In the genomic region with DNA sequence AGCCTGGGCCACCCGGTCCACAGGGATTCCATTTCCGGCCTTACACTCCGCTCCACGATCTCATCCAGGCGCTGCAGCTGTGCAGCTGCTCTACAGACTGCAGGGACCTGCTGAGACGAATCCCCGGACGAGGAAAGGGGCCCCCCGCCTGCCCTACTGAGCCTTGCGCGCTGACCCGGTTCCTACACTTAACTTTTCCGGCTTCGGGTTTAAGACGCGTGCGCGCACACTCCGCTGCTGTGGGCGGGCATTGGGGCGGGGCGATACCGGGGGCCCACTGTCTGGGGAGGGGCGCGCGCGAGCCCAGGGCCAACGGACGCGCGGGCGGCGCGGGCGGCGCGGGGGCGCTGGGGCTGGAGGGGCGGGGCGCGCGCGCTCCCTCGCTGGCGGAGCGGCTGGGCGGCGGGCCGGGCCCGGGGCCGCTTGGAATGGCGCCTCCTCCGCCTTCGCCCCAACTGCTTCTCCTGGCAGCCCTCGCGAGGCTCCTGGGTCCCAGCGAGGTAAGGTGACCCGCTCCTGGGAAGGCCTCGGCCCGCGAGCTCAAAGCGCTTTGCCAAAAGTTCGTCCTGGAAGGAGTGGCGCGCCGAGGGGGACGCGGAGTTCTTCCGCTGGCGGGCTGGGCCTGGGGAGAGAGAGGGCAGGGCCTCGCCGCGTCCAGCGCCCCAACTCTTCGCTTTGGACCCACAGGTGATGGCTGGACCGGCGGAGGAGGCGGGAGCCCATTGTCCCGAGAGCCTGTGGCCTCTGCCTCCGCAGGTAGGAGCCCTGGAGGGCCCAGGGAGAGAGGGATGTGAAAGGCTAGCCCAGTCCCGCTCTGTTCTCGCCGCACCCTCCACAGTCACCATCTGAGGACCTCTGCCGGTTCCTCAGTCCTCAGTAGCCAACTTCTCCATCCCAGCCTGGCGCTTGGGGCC, we compare ENCODE assay signal across 8 cellular contexts. TPM values are rescaled to one million over a fixed set of nuclear protein-coding genes. Genes with fewer than 3 reads are reported as not detected.
DNase-seq lines count a peak whose midpoint lies in the region; ATAC-seq, FAIRE-seq and TF ChIP-seq lines count a peak whose summit lies in the region.

A gene with protein sequence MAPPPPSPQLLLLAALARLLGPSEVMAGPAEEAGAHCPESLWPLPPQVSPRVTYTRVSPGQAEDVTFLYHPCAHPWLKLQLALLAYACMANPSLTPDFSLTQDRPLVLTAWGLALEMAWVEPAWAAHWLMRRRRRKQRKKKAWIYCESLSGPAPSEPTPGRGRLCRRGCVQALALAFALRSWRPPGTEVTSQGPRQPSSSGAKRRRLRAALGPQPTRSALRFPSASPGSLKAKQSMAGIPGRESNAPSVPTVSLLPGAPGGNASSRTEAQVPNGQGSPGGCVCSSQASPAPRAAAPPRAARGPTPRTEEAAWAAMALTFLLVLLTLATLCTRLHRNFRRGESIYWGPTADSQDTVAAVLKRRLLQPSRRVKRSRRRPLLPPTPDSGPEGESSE (plus strand): TSS at position 371 of the 914 bp plus-strand sequence. CDS start 58 bp downstream, at position 429.

- H4K91ac ChIP-seq in H1 (replicated peaks; ENCODE audit: insufficient read length, low read length): peak within 1 kb of the TSS; percentile 34

- peak within 1 kb of the TSS; percentile 90 for H3K18ac ChIP-seq in H1 (ENCODE audit: extremely low read depth, low read length)

- no peak for TF ChIP-seq RAD21 in H1 (IDR thresholded peaks at IDR 0.05 in 1 of 2, conservative IDR thresholded peaks at IDR 0.05 in 1 of 2; ENCODE audit: low read depth in 2 of 2, low read length in 2 of 2)

- no peaks in the 10 kb centered on the region for H3K79me2 ChIP-seq in H1 (ENCODE audit: control insufficient read depth in 1 of 2, insufficient read depth in 2 of 2, low read length in 2 of 2)

- TF ChIP-seq CTCF in H1 (IDR thresholded peaks at IDR 0.05; ENCODE audit: control extremely low read depth in 1 of 3, insufficient read depth in 1 of 3, low read depth in 1 of 3, low read length in 3 of 3): no peak

- H3K36me3 ChIP-seq in NT2/D1 (ENCODE audit: insufficient read depth, insufficient read length, low read length) (peaks cover 16% of the 10 kb centered on the region), H1 (ENCODE audit: control insufficient read depth in 2 of 4, insufficient read depth in 4 of 4, low read length in 3 of 4) (no peaks in the 10 kb centered on the region)

- FAIRE-seq in H1 (lab: Jason Lieb, UNC): no peak

- H2BK5ac ChIP-seq in H1 (ENCODE audit: low read depth, low read length): peak within 1 kb of the TSS; percentile 66; the same call in 1 of the 2 replicates

- H2BK20ac ChIP-seq in H1 (ENCODE audit: low read length): no peak within 1 kb of the TSS; the same call in 1 of the 2 replicates

- H2AFZ ChIP-seq in H1 (ENCODE audit: low read length): peak within 1 kb of the TSS; percentile 96

- peak within 1 kb of the TSS; percentile 79 for H4K5ac ChIP-seq in H1 (ENCODE audit: insufficient read length, low read depth, low read length)

- TF ChIP-seq EP300 in H1 (IDR thresholded peaks at IDR 0.05; ENCODE audit: borderline replicate concordance in 1 of 2, low read depth in 2 of 2, low read length in 2 of 2): no peak

- no peak within 1 kb of the TSS; the same call in 1 of the 2 replicates for H2AK5ac ChIP-seq in H1 (ENCODE audit: low read depth, low read length)

- H4K20me1 ChIP-seq in H1 (replicated peaks in 1 of 2; ENCODE audit: control insufficient read depth in 1 of 2, insufficient read depth in 2 of 2, low read length in 2 of 2): peaks cover 1 to 2% of the 10 kb centered on the region in 2 experiments

- H2BK120ac ChIP-seq in H1 (replicated peaks; ENCODE audit: low read depth, low read length): no peak within 1 kb of the TSS

- peak; percentile 87 for DNase-seq in AG08396 (ENCODE audit: low spot score)
- no peak for DNase-seq in NT2/D1 (ENCODE audit: low read depth, low spot score)
- DNase-seq in activated CD8-positive, alpha-beta memory T cell treated with anti-CD3 and anti-CD28 coated beads for 48 hours (ENCODE audit: low read depth in 2 of 3, low spot score in 2 of 3): peak in 2 of 3 experiments; percentile 73 to 78
- DNase-seq in H1 (ENCODE audit: low read depth in 1 of 2, low spot score in 2 of 2): peak in 1 of 2 experiments; percentile 87
- DNase-seq in mesenteric fat pad (ENCODE audit: low spot score): peak; percentile 95
- DNase-seq in stimulated activated CD8-positive, alpha-beta memory T cell treated with anti-CD3 and anti-CD28 coated beads, Interleukin-2, amount 100 ng/mL, for 1 hour (ENCODE audit: low read depth in 2 of 2): peak; percentile 83 to 85

- H3K56ac ChIP-seq in H1 (replicated peaks; ENCODE audit: insufficient read length, low read depth, low read length): peak within 1 kb of the TSS; percentile 9

- H2BK12ac ChIP-seq in H1 (ENCODE audit: low read depth, low read length): 0 out of 2 replicates have a peak within 1 kb of the TSS, but pooled peaks have one; percentile 9

- H4K8ac ChIP-seq in H1 (ENCODE audit: extremely low read depth, insufficient read depth, low read length): peak within 1 kb of the TSS; percentile 83

- H3K4me1 ChIP-seq in NT2/D1 (ENCODE audit: insufficient read depth, insufficient read length): no peaks in the 10 kb centered on the region
- H3K4me1 ChIP-seq in H1 (replicated peaks in 1 of 4; ENCODE audit: control insufficient read depth in 3 of 4, insufficient read depth in 4 of 4, low read length in 3 of 4): peaks cover 6 to 15% (median 11%) of the 10 kb centered on the region in 4 experiments; a peak in 6 of 7 replicates

- POLR2A ChIA-PET in H1 (lab: Charles Lee; ENCODE audit: partially characterized antibody): interaction anchor here (0.6 to 2.0 kb wide), 12 partner anchors 10 to 274 kb away, joined by 3 to 7 read pairs (median 4); partner anchors contain the start of genes ANKRD13B and NUFIP2

- no peak within 1 kb of the TSS for H3K23ac ChIP-seq in H1 (ENCODE audit: insufficient read length)

- peak within 1 kb of the TSS; percentile 84 to 93 for H3K4me2 ChIP-seq in H1 (ENCODE audit: insufficient read depth in 1 of 2, low read depth in 2 of 2, low read length in 2 of 2)

- WGBS in H1 (ENCODE audit: extremely low coverage in 1 of 2, insufficient coverage in 1 of 2, insufficient read length in 1 of 2, insufficient replicate concordance in 2 of 2, low coverage in 1 of 2, low lambda C conversion rate in 2 of 2, missing lambda C conversion rate in 1 of 2), 2 experiments: 2% methylated on average over 37 of the region's 85 CpGs; no CpG with 5 or more reads in 1 of the 2 experiments

- no peaks in the 10 kb centered on the region for H3K79me1 ChIP-seq in H1 (ENCODE audit: low read depth, low read length)

- CTCF ChIA-PET in H1 (lab: Charles Lee; ENCODE audit: partially characterized antibody): interaction anchor here (0.6 to 15.3 kb wide), 11 partner anchors 11 to 198 kb away, joined by 3 to 167 read pairs (median 4); partner anchors contain the start of genes ANKRD13B and CORO6

- H3K27me3 ChIP-seq in NT2/D1 (ENCODE audit: insufficient read depth, insufficient read length) (peaks cover 21% of the 10 kb centered on the region), H1 (replicated peaks in 1 of 4; ENCODE audit: control insufficient read depth in 3 of 4, extremely low read depth in 1 of 4, insufficient read depth in 3 of 4, low read length in 3 of 4) (peaks cover 11 to 48% (median 34%) of the 10 kb centered on the region in 4 experiments)

- TF ChIP-seq POLR2A in H1 (IDR thresholded peaks at IDR 0.05; ENCODE audit: control extremely low read depth in 1 of 2, low read depth in 2 of 2, low read length in 2 of 2): no peak

- no peaks in the 10 kb centered on the region for H3K9me3 ChIP-seq in NT2/D1 (ENCODE audit: insufficient read depth, low read length)
- H3K9me3 ChIP-seq in H1 (ENCODE audit: insufficient read depth in 2 of 2, low read depth in 1 of 2, low read length in 1 of 2): no peaks in the 10 kb centered on the region

- 0 out of 2 replicates have a peak within 1 kb of the TSS, but pooled peaks have one; percentile 81 for H2BK15ac ChIP-seq in H1 (ENCODE audit: low read length)

- peak within 1 kb of the TSS; percentile 89 for H3K9ac ChIP-seq in NT2/D1 (ENCODE audit: insufficient read length, low read depth)
- H3K9ac ChIP-seq in H1 (replicated peaks in 1 of 4; ENCODE audit: extremely low read depth in 1 of 4, low read depth in 3 of 4, low read length in 3 of 4): peak within 1 kb of the TSS in 3 of 4 experiments; percentile 42 to 45 (median 44); a peak in 6 of 7 replicates

- peak within 1 kb of the TSS; percentile 55 for H3K4ac ChIP-seq in H1 (replicated peaks; ENCODE audit: insufficient read length, low read depth, low read length)

- no peak within 1 kb of the TSS for H3K27ac ChIP-seq in H1 (ENCODE audit: low read depth, low read length)

- H3K23me2 ChIP-seq in H1 (ENCODE audit: low read depth, low read length): peaks cover 27% of the 10 kb centered on the region

- H3K14ac ChIP-seq in H1 (ENCODE audit: insufficient read length): no peak within 1 kb of the TSS

- H3K4me3 ChIP-seq in NT2/D1 (ENCODE audit: insufficient read length, low read depth): peak within 1 kb of the TSS; percentile 73
- peak within 1 kb of the TSS; percentile 66 to 76 (median 72) for H3K4me3 ChIP-seq in H1 (ENCODE audit: extremely low read depth in 1 of 4, insufficient read depth in 2 of 4, low read depth in 3 of 4, low read length in 4 of 4)

- ATAC-seq in GM19023 (IDR thresholded peaks at IDR 0.05; ENCODE audit: unreplicated experiment): peak; percentile 45
- ATAC-seq in HG03457 (IDR thresholded peaks at IDR 0.05; ENCODE audit: unreplicated experiment): peak; percentile 23

TF ChIP-seq in H1, 55 proteins besides CTCF, POLR2A, EP300 and RAD21 (continues in another document):
- TF ChIP-seq SIRT6 (IDR thresholded peaks at IDR 0.05; ENCODE audit: low read length): no peak
- TF ChIP-seq CBX5 (IDR thresholded peaks at IDR 0.05; ENCODE audit: low read depth, low read length): no peak
- TF ChIP-seq CEBPB (IDR thresholded peaks at IDR 0.05; ENCODE audit: low read depth, low read length): no peak
- no peak for TF ChIP-seq EZH2 (IDR thresholded peaks at IDR 0.05; ENCODE audit: low read depth, low read length, severe bottlenecking)
- no peak for TF ChIP-seq RFX5 (IDR thresholded peaks at IDR 0.05; ENCODE audit: borderline replicate concordance, low read depth, low read length)
- no peak for TF ChIP-seq POU5F1 (IDR thresholded peaks at IDR 0.05; ENCODE audit: low read depth, low read length)
- TF ChIP-seq SIN3A (conservative IDR thresholded peaks at IDR 0.05 in 1 of 2, IDR thresholded peaks at IDR 0.05 in 1 of 2; ENCODE audit: low read depth in 1 of 2, low read length in 2 of 2): 0 out of 4 replicates have a peak, but pooled peaks of 1 of the 2 experiments have one; percentile 31

RNA-seq across cellular contexts. Expression of the gene that starts here (rescaled TPM):
- 21.1 and 22.4 TPM in 2 replicates for total RNA-seq in H1 (2021; fragmentation: NEBNext Ultra II Directional; extraction: Animal tissue kit (Norgen Biotek cat#: 25700))
- 35.7 and 42.6 TPM in 2 replicates for polyA plus RNA-seq in H1 (2011; rRNA removed)
- polyA plus RNA-seq in H1 (2011; cell fraction: cytosol; rRNA removed): 33.3 TPM
- 97.5 TPM for polyA plus RNA-seq in H1 (2011; cell fraction: nucleus; rRNA removed)
- 13.5 to 25.6 TPM (median 22.3 TPM) in 4 replicates for polyA plus RNA-seq in H1 (2012, experiment 1 of 2)
- polyA plus RNA-seq in H1 (2012, experiment 2 of 2): 20.0 TPM
- 26.9 TPM for polyA plus RNA-seq in H1 (2013, experiment 1 of 2)
- 24.1 TPM for polyA plus RNA-seq in H1 (2013, experiment 2 of 2)
- 6.4 and 7.7 TPM in 2 replicates for polyA minus RNA-seq in H1 (2011; rRNA and poly(A)+ RNA removed)
- polyA minus RNA-seq in H1 (2011; cell fraction: cytosol; rRNA and poly(A)+ RNA removed): 15.0 TPM
- polyA minus RNA-seq in H1 (2011; cell fraction: nucleus; rRNA and poly(A)+ RNA removed): 31.3 TPM
- total RNA-seq in mesenteric fat pad: 75.2 TPM
